ENCODE assay signal across 8 cellular contexts in genomic region chr14:21093769-21094681, GRCh38. TPM values are rescaled to one million over a fixed set of nuclear protein-coding genes. Genes with fewer than 3 reads are reported as not detected.
DNase-seq lines count a peak whose midpoint lies in the region; ATAC-seq lines count a peak whose summit lies in the region.
"Had no signal": no experiment of that assay in that cellular context is flagged by ENCODE, and none has a peak within 500 bp of the region (broad histone marks: within the 10 kb centered on the region; RNA-seq: fewer than 3 reads in every experiment).

No MANE protein-coding gene starts in this region.

- DNase-seq in H7: peak; percentile 87
- DNase-seq in SHP77 (lab: John Stamatoyannopoulos, UW): peak; percentile 73 to 84
- peak; percentile 55 for DNase-seq in medulla oblongata (ENCODE audit: extremely low spot score)
- no peak for DNase-seq in NCI-H1048 (lab: John Stamatoyannopoulos, UW)
- DNase-seq in stimulated activated naive CD8-positive, alpha-beta T cell treated with anti-CD3 and anti-CD28 coated beads, Interleukin-15, Interleukin-2, amounts not matched to agents 100 U/mL and 50 U/mL, for 24 hours: no peak
- DNase-seq: mucosa of descending colon, NCI-H1436 had no signal

- H3K4me3 ChIP-seq in H7 (ENCODE audit: insufficient read depth, low read depth, low read length): peak overlapping the region; percentile 44
- H3K4me3 ChIP-seq: mucosa of descending colon had no signal

- no peak for ATAC-seq in GM19467 (IDR thresholded peaks at IDR 0.05; ENCODE audit: unreplicated experiment)
- ATAC-seq in stimulated activated naive CD8-positive, alpha-beta T cell treated with anti-CD3 and anti-CD28 coated beads, Interleukin-15, Interleukin-2, amounts not matched to agents 100 U/mL and 50 U/mL, for 24 hours: no peak
- ATAC-seq: mucosa of descending colon had no signal

- H3K36me3 ChIP-seq in H7 (replicated peaks; ENCODE audit: control insufficient read depth, insufficient read depth, low read length): peaks cover 12% of the 10 kb centered on the region

- H3K27me3 ChIP-seq in H7 (ENCODE audit: control insufficient read depth, insufficient read depth, low read length): no peaks in the 10 kb centered on the region

RNA-seq across cellular contexts. Expression of gene ZNF219, which starts 4.4 kb away (rescaled TPM):
- total RNA-seq in H7 (2014; rRNA removed; shearing (Covaris generic)): 71.2 and 90.3 TPM in 2 replicates

RNA-seq across cellular contexts. Expression of gene TMEM253, which starts 6.8 kb away (rescaled TPM):
- 0.31 and 0.78 TPM in 2 replicates for total RNA-seq in H7 (2014; rRNA removed; shearing (Covaris generic))

RNA-seq across cellular contexts. Expression of gene ARHGEF40, which starts 23.9 kb away (rescaled TPM):
- 63.9 and 82.1 TPM in 2 replicates for total RNA-seq in H7 (2014; rRNA removed; shearing (Covaris generic))

RNA-seq across cellular contexts. Expression of gene RNASE8, which starts 36.4 kb away (rescaled TPM):
- total RNA-seq in H7 (2014; rRNA removed; shearing (Covaris generic)): not detected in 2 replicates
- total RNA-seq: mucosa of descending colon had no signal

RNA-seq across cellular contexts. Expression of gene RNASE7, which starts 51.9 kb away (rescaled TPM):
- total RNA-seq in H7 (2014; rRNA removed; shearing (Covaris generic)): not detected in 2 replicates

Comparison
In these comparisons a context has a peak if more than half of its experiments do, and no peak if none do; other contexts are left out.
1. DNase-seq: peak in H7 (single experiment), SHP77 (2 of 2) and medulla oblongata (single experiment); none in NCI-H1048 (single experiment) and stimulated activated naive CD8-positive, alpha-beta T cell treated with anti-CD3 and anti-CD28 coated beads, Interleukin-15, Interleukin-2, amounts not matched to agents 100 U/mL and 50 U/mL, for 24 hours (single experiment).